11 cellular contexts compared by ENCODE assay signal in the genomic region with DNA sequence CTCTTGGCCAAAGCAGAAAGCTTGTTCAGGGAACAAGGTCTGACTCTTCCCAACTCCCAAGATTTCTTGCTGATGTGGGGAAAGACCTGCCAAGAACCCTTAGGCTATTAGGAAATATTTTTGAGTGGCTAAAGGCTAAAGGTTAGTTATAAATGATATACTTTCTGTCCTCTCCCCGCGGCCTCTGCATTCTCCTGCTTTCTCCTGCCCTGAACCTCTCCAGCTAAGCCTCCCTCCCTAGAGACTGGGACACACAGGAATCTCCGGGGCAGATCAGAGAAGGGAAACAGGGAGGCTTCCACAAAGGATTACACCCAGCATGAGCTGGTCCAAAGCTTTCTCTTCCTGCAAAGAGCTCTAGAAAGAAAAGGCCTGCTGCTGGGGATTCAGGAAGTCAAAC. TPM values are rescaled to one million over a fixed set of nuclear protein-coding genes. Genes with fewer than 3 reads are reported as not detected.
DNase-seq lines count a peak whose midpoint lies in the region; TF ChIP-seq lines count a peak whose summit lies in the region.
"Had no signal": no experiment of that assay in that cellular context is flagged by ENCODE, and none has a peak within 500 bp of the region (broad histone marks: within the 10 kb centered on the region; RNA-seq: fewer than 3 reads in every experiment).

No MANE protein-coding gene starts in this region.

- no peak for TF ChIP-seq CTCF in WERI-Rb-1 (IDR thresholded peaks at IDR 0.05; ENCODE audit: low read depth, low read length)

- no peaks in the 10 kb centered on the region for H3K27me3 ChIP-seq in WERI-Rb-1 (ENCODE audit: insufficient read depth, low read depth, severe bottlenecking)
- no peaks in the 10 kb centered on the region for H3K27me3 ChIP-seq in skeletal muscle tissue (ENCODE audit: control insufficient read depth in 3 of 3, insufficient read depth in 3 of 3, low read length in 3 of 3)
- H3K27me3 ChIP-seq in MG63: no peaks in the 10 kb centered on the region

- peak overlapping the region; percentile 59 for H3K27ac ChIP-seq in WERI-Rb-1
- H3K27ac ChIP-seq in skeletal muscle tissue (ENCODE audit: low read depth, low read length): peak overlapping the region; percentile 93

- in situ Hi-C loops in KBM-7 (cut with MboI; ENCODE audit: low pct_unique_long_range_greater_than_20kb, low sequenced_read_pairs): loop anchor here (10.0 kb wide), 1 partner anchor 52 kb away; no protein-coding TSS in a partner anchor

- peak overlapping the region; percentile 72; the same call in 1 of the 2 replicates for H3K4me3 ChIP-seq in GM08714 (ENCODE audit: low read length)
- no peak overlapping the region for H3K4me3 ChIP-seq in WERI-Rb-1 (ENCODE audit: low read depth, low read length)
- peak overlapping the region in 1 of 3 donors; percentile 70 for H3K4me3 ChIP-seq in skeletal muscle tissue (ENCODE audit: low read length in 3 of 3)
- no peak overlapping the region for H3K4me3 ChIP-seq in MG63

- DNase-seq in WERI-Rb-1 (peak; percentile 72), islet precursor cell (peak; percentile 55), LoVo (ENCODE audit: low spot score) (no peak), MG63 (no peak), NCI-H2171 (lab: John Stamatoyannopoulos, UW) (no peak), KBM-7 (no peak)
- DNase-seq: DMS 273 treated with DMSO at 0.1 percent for 48 hours, left ventricle myocardium superior, NCI-H524 treated with DMSO at 0.1 percent for 48 hours had no signal

- H3K36me3 ChIP-seq in WERI-Rb-1: peaks cover 9% of the 10 kb centered on the region
- peaks cover 7 to 14% (median 7%) of the 10 kb centered on the region in 3 donors for H3K36me3 ChIP-seq in skeletal muscle tissue (ENCODE audit: control insufficient read depth in 3 of 3, insufficient read depth in 3 of 3, low read length in 3 of 3)
- H3K36me3 ChIP-seq in MG63: no peaks in the 10 kb centered on the region

- peaks cover 27 to 42% (median 27%) of the 10 kb centered on the region in 3 donors for H3K4me1 ChIP-seq in skeletal muscle tissue (ENCODE audit: control insufficient read depth in 3 of 3, insufficient read depth in 3 of 3, low read length in 3 of 3)

- no peaks in the 10 kb centered on the region for H3K9me3 ChIP-seq in WERI-Rb-1 (ENCODE audit: severe bottlenecking)
- H3K9me3 ChIP-seq in skeletal muscle tissue (ENCODE audit: control insufficient read depth in 3 of 3, low read length in 3 of 3): no peaks in the 10 kb centered on the region
- no peaks in the 10 kb centered on the region for H3K9me3 ChIP-seq in MG63

- H3K9ac ChIP-seq in skeletal muscle tissue (ENCODE audit: low read depth in 1 of 3, low read length in 3 of 3): peak overlapping the region; percentile 51 to 98 (median 85)

RNA-seq across cellular contexts. Expression of a gene that starts 2.3 kb away (rescaled TPM):
- total RNA-seq in skeletal muscle tissue: 4.7 TPM
- 3.9 and 8.3 TPM in 2 replicates for total RNA-seq in MG63 (2014; rRNA removed; shearing (Covaris generic); ENCODE audit: low replicate concordance)

RNA-seq across cellular contexts. Expression of a gene that starts 19.2 kb away (rescaled TPM):
- total RNA-seq in skeletal muscle tissue: 5.7 TPM
- not detected in 2 replicates for total RNA-seq in MG63 (2014; rRNA removed; shearing (Covaris generic); ENCODE audit: low replicate concordance)

RNA-seq across cellular contexts. Expression of a gene that starts 23.3 kb away (rescaled TPM):
- total RNA-seq in skeletal muscle tissue: 9.9 TPM
- 4.6 TPM in 1 of 2 replicates, not detected in the other for total RNA-seq in MG63 (2014; rRNA removed; shearing (Covaris generic); ENCODE audit: low replicate concordance)

RNA-seq across cellular contexts. Expression of a gene that starts 58.3 kb away (rescaled TPM):
- total RNA-seq in skeletal muscle tissue: 96.0 TPM
- 80.5 and 100 TPM in 2 replicates for total RNA-seq in MG63 (2014; rRNA removed; shearing (Covaris generic); ENCODE audit: low replicate concordance)

Comparison
In these comparisons a context has a peak if more than half of its experiments do, and no peak if none do; other contexts are left out.
1. DNase-seq: peak in WERI-Rb-1 (single experiment) and islet precursor cell (single experiment); none in LoVo (single experiment), MG63 (single experiment), NCI-H2171 (single experiment) and KBM-7 (single experiment).